ENCODE assay signal across 19 cellular contexts in the genomic region with DNA sequence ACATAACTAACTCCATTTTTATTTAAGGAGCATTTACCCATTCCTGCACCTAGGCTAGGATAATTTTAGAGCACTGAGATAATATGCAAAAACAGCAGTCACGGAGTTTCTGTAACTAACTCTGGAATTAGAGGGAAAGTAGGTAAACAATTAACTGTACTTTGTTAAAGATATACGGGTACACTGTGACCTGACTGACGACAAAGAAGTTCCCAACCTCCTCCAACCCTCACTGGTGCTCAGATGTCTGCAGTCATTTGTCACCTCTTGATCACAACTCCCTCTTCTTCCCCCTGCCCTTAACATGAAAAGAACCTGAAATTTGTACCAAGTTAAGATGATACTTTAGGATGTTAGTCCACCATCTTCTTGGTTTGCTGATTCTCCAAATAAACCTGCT. TPM values are rescaled to one million over a fixed set of nuclear protein-coding genes. Genes with fewer than 3 reads are reported as not detected.
A peak's percentile ranks its signal among the peaks of the same experiment; 100 is the strongest.
DNase-seq lines count a peak whose midpoint lies in the region; ATAC-seq and TF ChIP-seq lines count a peak whose summit lies in the region.
"Had no signal": no experiment of that assay in that cellular context is flagged by ENCODE, and none has a peak within 500 bp of the region (broad histone marks: within the 10 kb centered on the region; RNA-seq: fewer than 3 reads in every experiment).

No MANE protein-coding gene starts in this region.

- H3K4me1 Mint-ChIP-seq in GM23338, result no peaks in the 10 kb centered on the region; the same call in 1 of the 3 replicates
- H3K4me1 Mint-ChIP-seq in dendritic cell treated with granulocyte-macrophage colony-stimulating factor and Interleukin-4, amounts not matched to agents 40 ng/mL and 50 ng/mL, for 4 days (ENCODE audit: low read depth), result peaks cover 62% of the 10 kb centered on the region
- peaks cover 21 to 52% (median 39%) of the 10 kb centered on the region in 3 donors for H3K4me1 Mint-ChIP-seq in naive B cell
- H3K4me1 Mint-ChIP-seq in progenitor cell of endocrine pancreas (ENCODE audit: low read depth), result no peaks in the 10 kb centered on the region

- H3K36me3 Mint-ChIP-seq in GM23338 (ENCODE audit: low read depth) (no peaks in the 10 kb centered on the region), naive B cell (no peaks in the 10 kb centered on the region), progenitor cell of endocrine pancreas (ENCODE audit: insufficient read depth) (peaks cover 3% of the 10 kb centered on the region)
- peaks cover 12% of the 10 kb centered on the region for H3K36me3 Mint-ChIP-seq in dendritic cell treated with granulocyte-macrophage colony-stimulating factor and Interleukin-4, amounts not matched to agents 40 ng/mL and 50 ng/mL, for 4 days (ENCODE audit: low read depth)
- H3K36me3 Mint-ChIP-seq: CD8-positive, alpha-beta T cell had no signal

- TF ChIP-seq POLR2A in uterus (IDR thresholded peaks at IDR 0.05), result no peak

- DNase-seq in GM23338 (ENCODE audit: low spot score) (no peak), naive B cell (no peak), progenitor cell of endocrine pancreas (ENCODE audit: low spot score, unreplicated experiment) (no peak), uterus (no peak)
- DNase-seq in activated CD4-positive, alpha-beta T cell treated with anti-CD3 and anti-CD28 coated beads for 1 hour, result no peak
- DNase-seq: AML-193; Caco-2; Calu3; CD4-positive, alpha-beta T cell; CD8-positive, alpha-beta T cell; DMS79 treated with DMSO at 0.1 percent for 48 hours; GF-D8 had no signal

- H3K4me1 ChIP-seq in GM23338 (ENCODE audit: insufficient read depth), result no peaks in the 10 kb centered on the region
- H3K4me1 ChIP-seq in uterus, result no peaks in the 10 kb centered on the region
- H3K4me1 ChIP-seq: A549, Caco-2 had no signal

- intact Hi-C loops in dendritic cell treated with granulocyte-macrophage colony-stimulating factor and Interleukin-4, amounts not matched to agents 40 ng/mL and 50 ng/mL, for 4 days (cut with micrococcal nuclease), result loop anchor here (10.0 kb wide), 1 partner anchor 463 kb away; no protein-coding TSS in a partner anchor
- intact Hi-C loops in uterus (cut with DNase I; ENCODE audit: low total_unique reads), result no loop called here

- H3K4me3 ChIP-seq in GM23338 (no peak overlapping the region), uterus (no peak overlapping the region)
- H3K4me3 ChIP-seq: A549; BLaER1 treated with 17β-estradiol and CSF1 and Interleukin-3, amounts not matched to agents 10 nM and 100 nM; GM12878 had no signal

- no peaks in the 10 kb centered on the region for H3K9me3 ChIP-seq in uterus
- H3K9me3 ChIP-seq: A549; BLaER1 treated with 17β-estradiol and CSF1 and Interleukin-3, amounts not matched to agents 10 nM and 100 nM; Caco-2 had no signal

- H3K79me2 ChIP-seq in GM23338 (replicated peaks; ENCODE audit: insufficient read depth), result no peaks in the 10 kb centered on the region

- H3K36me3 ChIP-seq in GM23338 (ENCODE audit: insufficient read depth) (no peaks in the 10 kb centered on the region), uterus (no peaks in the 10 kb centered on the region)
- H3K36me3 ChIP-seq: BLaER1 treated with 17β-estradiol and CSF1 and Interleukin-3, amounts not matched to agents 10 nM and 100 nM had no signal

- no peak overlapping the region for H3K4me2 ChIP-seq in GM23338
- H3K4me2 ChIP-seq: A549 had no signal

- H3K27me3 ChIP-seq in GM23338 (ENCODE audit: insufficient read depth) (no peaks in the 10 kb centered on the region), uterus (no peaks in the 10 kb centered on the region)
- H3K27me3 ChIP-seq: BLaER1 treated with 17β-estradiol and CSF1 and Interleukin-3, amounts not matched to agents 10 nM and 100 nM had no signal

- no peak for TF ChIP-seq CTCF in GM23338 (conservative IDR thresholded peaks at IDR 0.05; ENCODE audit: low read depth in 2 of 2)
- TF ChIP-seq CTCF in progenitor cell of endocrine pancreas (IDR thresholded peaks at IDR 0.05; ENCODE audit: unreplicated experiment), result no peak
- no peak for TF ChIP-seq CTCF in uterus (IDR thresholded peaks at IDR 0.05)

- H3K27me3 Mint-ChIP-seq in GM23338 (ENCODE audit: insufficient read depth, low read depth, poor library complexity), result peaks cover 1% of the 10 kb centered on the region
- H3K27me3 Mint-ChIP-seq in dendritic cell treated with granulocyte-macrophage colony-stimulating factor and Interleukin-4, amounts not matched to agents 40 ng/mL and 50 ng/mL, for 4 days, result no peaks in the 10 kb centered on the region
- no peaks in the 10 kb centered on the region for H3K27me3 Mint-ChIP-seq in naive B cell
- H3K27me3 Mint-ChIP-seq in progenitor cell of endocrine pancreas, result no peaks in the 10 kb centered on the region
- H3K27me3 Mint-ChIP-seq: B cell; CD4-positive, alpha-beta T cell had no signal

- H3K9me3 Mint-ChIP-seq in GM23338, result no peaks in the 10 kb centered on the region
- no peaks in the 10 kb centered on the region for H3K9me3 Mint-ChIP-seq in dendritic cell treated with granulocyte-macrophage colony-stimulating factor and Interleukin-4, amounts not matched to agents 40 ng/mL and 50 ng/mL, for 4 days
- no peaks in the 10 kb centered on the region for H3K9me3 Mint-ChIP-seq in naive B cell
- H3K9me3 Mint-ChIP-seq in progenitor cell of endocrine pancreas (ENCODE audit: low read depth), result no peaks in the 10 kb centered on the region
- H3K9me3 Mint-ChIP-seq: CD4-positive, alpha-beta T cell; CD8-positive, alpha-beta T cell had no signal

- H4K20me1 ChIP-seq in GM23338 (replicated peaks; ENCODE audit: insufficient read depth), result no peaks in the 10 kb centered on the region
- H4K20me1 ChIP-seq: BLaER1 treated with 17β-estradiol and CSF1 and Interleukin-3, amounts not matched to agents 10 nM and 100 nM had no signal

- H2AFZ ChIP-seq in GM23338, result no peak overlapping the region

- no peak for ATAC-seq in GM23338
- no peak for ATAC-seq in naive B cell (ENCODE audit: low read depth in 2 of 2)
- ATAC-seq in HG02884 (IDR thresholded peaks at IDR 0.05; ENCODE audit: unreplicated experiment), result no peak
- ATAC-seq: A549; CD8-positive, alpha-beta T cell; GM12878 had no signal

- H3K27ac ChIP-seq in GM23338 (ENCODE audit: low read depth) (no peak overlapping the region), uterus (no peak overlapping the region)
- H3K27ac ChIP-seq: A549, C4-2B had no signal

- H3K27ac Mint-ChIP-seq in GM23338 (peak overlapping the region; percentile 30; the same call in 1 of the 2 replicates), naive B cell (peak overlapping the region in 4 of 6 donors; percentile 32 to 88 (median 48)), progenitor cell of endocrine pancreas (peak overlapping the region; percentile 1)
- peak overlapping the region; percentile 25 for H3K27ac Mint-ChIP-seq in dendritic cell treated with granulocyte-macrophage colony-stimulating factor and Interleukin-4, amounts not matched to agents 40 ng/mL and 50 ng/mL, for 4 days
- H3K27ac Mint-ChIP-seq: B cell; CD4-positive, alpha-beta T cell; CD8-positive, alpha-beta T cell had no signal

- H3K9me2 ChIP-seq in GM23338 (ENCODE audit: insufficient read depth), result no peaks in the 10 kb centered on the region

- H3K4me3 Mint-ChIP-seq in GM23338 (no peak overlapping the region), naive B cell (no peak overlapping the region), progenitor cell of endocrine pancreas (ENCODE audit: low read depth) (no peak overlapping the region)
- H3K4me3 Mint-ChIP-seq in dendritic cell treated with granulocyte-macrophage colony-stimulating factor and Interleukin-4, amounts not matched to agents 40 ng/mL and 50 ng/mL, for 4 days, result no peak overlapping the region
- H3K4me3 Mint-ChIP-seq: B cell; CD4-positive, alpha-beta T cell; CD8-positive, alpha-beta T cell had no signal

- no peaks in the 10 kb centered on the region for H3F3A ChIP-seq in GM23338 (replicated peaks; ENCODE audit: low read depth)

TF ChIP-seq in GM23338, 12 proteins besides CTCF, POLR2A, EP300 and RAD21 (continues in another document):
- no peak for TF ChIP-seq ETS1 (IDR thresholded peaks at IDR 0.05)
- TF ChIP-seq NANOG (IDR thresholded peaks at IDR 0.05; ENCODE audit: borderline replicate concordance), result no peak
- TF ChIP-seq REST (IDR thresholded peaks at IDR 0.05; ENCODE audit: unreplicated experiment), result no peak
- no peak for TF ChIP-seq ZNF331 (CRISPR knock-in tag; IDR thresholded peaks at IDR 0.05; ENCODE audit: low read depth)

RNA-seq across cellular contexts. Expression of gene TAPT1, which starts 42.0 kb away (rescaled TPM):
- 9.9 and 10.4 TPM in 2 replicates for total RNA-seq in GM23338 (2014; rRNA removed; shearing (Covaris generic))
- polyA plus RNA-seq in GM23338 (2016; fragmentation: Nextera tagmentation; extraction: Ambion mirVana), result 3.6 TPM in 2 replicates
- polyA plus RNA-seq in naive B cell (ENCODE audit: low read depth in 6 of 6), result 100 to 1,000 TPM; 119 to 235 (median 190) TPM
- 29.1 and 29.9 TPM in 2 replicates for total RNA-seq in progenitor cell of endocrine pancreas
- total RNA-seq in uterus, result 10 to 100 TPM; 28.2 to 68.5 (median 63.5) TPM
